9 cellular contexts compared by ENCODE assay signal in the genomic region with DNA sequence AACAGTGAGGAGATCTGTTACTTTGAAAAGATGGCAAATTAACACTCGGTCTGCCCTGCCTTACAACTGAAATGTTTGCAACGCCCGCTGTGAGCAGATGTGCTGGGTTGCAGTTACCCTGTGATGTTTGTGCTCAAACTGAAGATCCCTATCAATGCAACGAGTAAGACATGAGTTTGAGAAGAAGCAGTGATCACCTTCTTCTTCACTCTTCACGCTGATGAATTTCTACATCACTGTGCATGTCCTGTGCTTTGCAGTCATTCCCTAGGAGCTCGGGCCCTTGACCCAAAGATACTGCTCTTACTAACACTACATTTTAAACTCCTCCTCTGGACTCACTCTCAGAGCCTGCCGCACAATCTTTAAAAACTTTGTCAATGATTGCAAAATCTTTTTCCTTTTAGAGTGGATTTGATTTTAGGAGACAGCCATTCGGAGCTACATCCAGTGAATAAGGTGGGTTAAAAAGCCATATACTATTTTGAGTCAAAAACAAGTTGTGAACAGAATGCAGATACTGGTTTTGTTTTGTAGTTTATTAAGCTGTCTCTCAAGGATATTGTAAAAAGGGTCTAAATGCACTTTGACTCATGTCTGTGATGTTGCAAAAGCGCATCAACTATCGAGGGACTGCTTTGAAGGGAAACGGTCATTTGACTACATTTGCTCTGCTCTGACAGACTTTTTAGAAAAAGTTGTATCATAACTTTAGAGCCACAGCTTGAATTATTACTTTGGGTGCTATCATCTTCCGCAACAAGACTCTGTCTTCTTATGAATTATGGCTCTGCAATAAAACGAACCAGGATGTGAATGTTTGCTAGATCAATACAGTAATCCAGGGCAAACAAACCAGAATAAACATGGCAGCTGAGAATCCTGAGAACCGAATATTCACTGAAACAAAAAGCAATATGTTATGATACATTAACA. TPM values are rescaled to one million over a fixed set of nuclear protein-coding genes. Genes with fewer than 3 reads are reported as not detected.
DNase-seq lines count a peak whose midpoint lies in the region; TF ChIP-seq lines count a peak whose summit lies in the region.
"Had no signal": no experiment of that assay in that cellular context is flagged by ENCODE, and none has a peak within 500 bp of the region (broad histone marks: within the 10 kb centered on the region; RNA-seq: fewer than 3 reads in every experiment).

No MANE protein-coding gene starts in this region.

- H3K4me3 ChIP-seq in effector memory CD4-positive, alpha-beta T cell (ENCODE audit: insufficient read depth, low read depth, low read length, poor library complexity, severe bottlenecking) = peak overlapping the region; percentile 28
- H3K4me3 ChIP-seq in transverse colon = no peak overlapping the region
- no peak overlapping the region for H3K4me3 ChIP-seq in left ventricle myocardium inferior

- no peaks in the 10 kb centered on the region for H3K27me3 ChIP-seq in effector memory CD4-positive, alpha-beta T cell (replicated peaks; ENCODE audit: control insufficient read depth, insufficient read depth, low read length, poor library complexity, severe bottlenecking)
- H3K27me3 ChIP-seq in transverse colon (peaks cover 42% of the 10 kb centered on the region), left ventricle myocardium inferior (ENCODE audit: low read depth) (peaks cover 30% of the 10 kb centered on the region)

- TF ChIP-seq EP300 in transverse colon (IDR thresholded peaks at IDR 0.05; ENCODE audit: low read depth) = no peak

- H3K9me3 Mint-ChIP-seq in activated naive CD4-positive, alpha-beta T cell treated with anti-CD3 and anti-CD28 coated beads for 36 hours = no peaks in the 10 kb centered on the region

- no peaks in the 10 kb centered on the region for H3K27me3 Mint-ChIP-seq in activated naive CD4-positive, alpha-beta T cell treated with anti-CD3 and anti-CD28 coated beads for 36 hours (ENCODE audit: low read depth)

- H3K4me3 Mint-ChIP-seq in activated naive CD4-positive, alpha-beta T cell treated with anti-CD3 and anti-CD28 coated beads for 36 hours = peak overlapping the region; percentile 85

- H3K27ac ChIP-seq in effector memory CD4-positive, alpha-beta T cell (ENCODE audit: insufficient read depth, low read length, poor library complexity, severe bottlenecking) = peak overlapping the region; percentile 100
- peak overlapping the region; percentile 1 to 42 (median 25) for H3K27ac ChIP-seq in transverse colon
- H3K27ac ChIP-seq in left ventricle myocardium inferior (replicated peaks) = no peak overlapping the region

- CTCF ChIA-PET in activated naive CD4-positive, alpha-beta T cell treated with anti-CD3 and anti-CD28 coated beads for 36 hours (lab: Charles Lee) = interaction anchor here (0.6 to 2.9 kb wide), 14 partner anchors 9 to 135 kb away, joined by 3 to 11 read pairs (median 4); no protein-coding TSS in a partner anchor

- peaks cover 6% of the 10 kb centered on the region for H3K36me3 Mint-ChIP-seq in activated naive CD4-positive, alpha-beta T cell treated with anti-CD3 and anti-CD28 coated beads for 36 hours (ENCODE audit: low read depth)

- 29 to 35% methylated on average over 10 to 14 of the region's 14 CpGs for WGBS in transverse colon (ENCODE audit: low coverage in 1 of 2), 2 donors

- H3K4me1 Mint-ChIP-seq in activated naive CD4-positive, alpha-beta T cell treated with anti-CD3 and anti-CD28 coated beads for 36 hours (ENCODE audit: low read depth) = peaks cover 82% of the 10 kb centered on the region

- intact Hi-C loops in activated naive CD4-positive, alpha-beta T cell treated with anti-CD3 and anti-CD28 coated beads for 36 hours (cut with micrococcal nuclease) = loop anchor here (1.0 to 5.0 kb wide), 2 partner anchors 36 to 41 kb away; no protein-coding TSS in a partner anchor
- intact Hi-C loops in transverse colon (cut with DNase I; ENCODE audit: low total_unique reads) (no loop called here), left ventricle myocardium inferior (cut with micrococcal nuclease) (no loop called here)

- H3K9me3 ChIP-seq in effector memory CD4-positive, alpha-beta T cell (ENCODE audit: control insufficient read depth, low read length) = no peaks in the 10 kb centered on the region
- H3K9me3 ChIP-seq in transverse colon (no peaks in the 10 kb centered on the region), left ventricle myocardium inferior (replicated peaks) (no peaks in the 10 kb centered on the region)

- no peak for TF ChIP-seq CTCF in transverse colon (IDR thresholded peaks at IDR 0.05)
- no peak for TF ChIP-seq CTCF in GM10266 (IDR thresholded peaks at IDR 0.05; ENCODE audit: control insufficient read depth, insufficient read depth, low read depth, missing control alignments)
- TF ChIP-seq CTCF in left ventricle myocardium inferior (IDR thresholded peaks at IDR 0.05; ENCODE audit: borderline replicate concordance) = no peak

- peak; percentile 45 for DNase-seq in activated naive CD4-positive, alpha-beta T cell treated with anti-CD3 and anti-CD28 coated beads for 36 hours
- no peak for DNase-seq in activated naive CD4-positive, alpha-beta T cell treated with Interleukin-2 at 50 U/mL for 16 hours
- DNase-seq in NOMO-1 treated with DMSO at 0.1 percent for 48 hours (lab: John Stamatoyannopoulos, UW; ENCODE audit: unreplicated experiment) (peak; percentile 61), transverse colon (no peak), amygdala (lab: John Stamatoyannopoulos, UW) (no peak), GM10266 (ENCODE audit: extremely low spot score) (no peak), left ventricle myocardium inferior (no peak)
- no peak for DNase-seq in effector memory CD4-positive, alpha-beta T cell

- in situ Hi-C loops in transverse colon (cut with MboI; ENCODE audit: low pct_ligation_motif_present in 1 of 4, low pct_unique_long_range_greater_than_20kb in 1 of 4, low sequenced_read_pairs in 3 of 4) = no loop called here

- H3K4me1 ChIP-seq in effector memory CD4-positive, alpha-beta T cell (ENCODE audit: control insufficient read depth, insufficient read depth, low read length, poor library complexity, severe bottlenecking) = peaks cover 30% of the 10 kb centered on the region
- H3K4me1 ChIP-seq in transverse colon (peaks cover 7 to 40% (median 13%) of the 10 kb centered on the region in 4 donors), left ventricle myocardium inferior (no peaks in the 10 kb centered on the region)

- no peak for TF ChIP-seq POLR2A in transverse colon (IDR thresholded peaks at IDR 0.05)

- H3K36me3 ChIP-seq in effector memory CD4-positive, alpha-beta T cell (ENCODE audit: control insufficient read depth, insufficient read depth, low read length) = no peaks in the 10 kb centered on the region
- no peaks in the 10 kb centered on the region for H3K36me3 ChIP-seq in transverse colon
- H3K36me3 ChIP-seq in left ventricle myocardium inferior = no peaks in the 10 kb centered on the region

- H3K27ac Mint-ChIP-seq in activated naive CD4-positive, alpha-beta T cell treated with anti-CD3 and anti-CD28 coated beads for 36 hours = peak overlapping the region; percentile 98

RNA-seq across cellular contexts. Expression of a gene that starts 5.7 kb away (rescaled TPM):
- 10 to 100 TPM; 87.5 to 92.7 TPM for total RNA-seq in activated naive CD4-positive, alpha-beta T cell treated with anti-CD3 and anti-CD28 coated beads for 36 hours
- total RNA-seq in transverse colon = 10 to 100 TPM in 1 of 4 donors, 1 to 10 TPM in 2, not detected in 1; 4.1 to 10.3 (median 4.1) TPM
- total RNA-seq in left ventricle myocardium inferior = 0.41 TPM
- total RNA-seq: HT1080 had no signal

Comparison
In these comparisons a context has a peak if more than half of its experiments do, and no peak if none do; other contexts are left out.
1. DNase-seq: peak in activated naive CD4-positive, alpha-beta T cell treated with anti-CD3 and anti-CD28 coated beads for 36 hours (single experiment) and NOMO-1 treated with DMSO at 0.1 percent for 48 hours (single experiment); none in activated naive CD4-positive, alpha-beta T cell treated with Interleukin-2 at 50 U/mL for 16 hours (single experiment), effector memory CD4-positive, alpha-beta T cell (0 of 3), transverse colon (single experiment), amygdala (0 of 56), GM10266 (single experiment) and left ventricle myocardium inferior (single experiment).
2. RNA of a gene that starts 5.7 kb away (total RNA-seq): 87.5 to 92.7 TPM in activated naive CD4-positive, alpha-beta T cell treated with anti-CD3 and anti-CD28 coated beads for 36 hours; 4.1 to 10.3 TPM in transverse colon and 0.41 TPM in left ventricle myocardium inferior (single experiment); every median in the first group is over 4 times any median in the second.